26 cellular contexts compared by ENCODE assay signal in genomic region chrX:154383359-154384283, GRCh38. TPM values are rescaled to one million over a fixed set of nuclear protein-coding genes. Genes with fewer than 3 reads are reported as not detected.
DNase-seq lines count a peak whose midpoint lies in the region; TF ChIP-seq lines count a peak whose summit lies in the region.
"Had no signal": no experiment of that assay in that cellular context is flagged by ENCODE, and none has a peak within 500 bp of the region (broad histone marks: within the 10 kb centered on the region; RNA-seq: fewer than 3 reads in every experiment).

No MANE protein-coding gene starts in this region.

- H3K4me3 ChIP-seq in CD8-positive, alpha-beta memory T cell (ENCODE audit: low read length): no peak overlapping the region
- H3K4me3 ChIP-seq in ascending aorta: no peak overlapping the region
- H3K4me3 ChIP-seq: spleen, tibial nerve had no signal

- DNase-seq in DMS 273 (lab: John Stamatoyannopoulos, UW; ENCODE audit: unreplicated experiment) (peak; percentile 39), DMS 273 treated with DMSO at 0.1 percent for 48 hours (lab: John Stamatoyannopoulos, UW) (no peak), ascending aorta (ENCODE audit: low spot score in 2 of 2) (no peak), neural crest cell (ENCODE audit: low read depth, low spot score) (no peak), GM20000 (ENCODE audit: low spot score) (no peak), foreskin melanocyte (no peak), NCI-H2196 treated with DMSO at 0.1 percent for 48 hours (lab: John Stamatoyannopoulos, UW; ENCODE audit: unreplicated experiment) (no peak)
- DNase-seq in CD8-positive, alpha-beta memory T cell: no peak
- DNase-seq: 8988T; activated naive CD8-positive, alpha-beta T cell treated with anti-CD3 and anti-CD28 coated beads for 36 hours; AML-193; cerebellar nuclear complex; COR-L47; effector memory CD4-positive, alpha-beta T cell; GOT3; IMR-90; NCI-H1417; NCI-H2081 treated with DMSO at 0.1 percent for 48 hours; NCI-H510A; spleen; stimulated activated CD4-positive, alpha-beta T cell treated with anti-CD3 and anti-CD28 coated beads, Interleukin-4, amount 100 ng/mL, for 24 hours; stimulated activated naive CD8-positive, alpha-beta T cell treated with anti-CD3 and anti-CD28 coated beads, Interleukin-15, amount 100 ng/mL, for 72 hours had no signal

- no peaks in the 10 kb centered on the region for H3K9me3 ChIP-seq in CD8-positive, alpha-beta memory T cell (ENCODE audit: low read length)
- no peaks in the 10 kb centered on the region for H3K9me3 ChIP-seq in ascending aorta
- H3K9me3 ChIP-seq: SK-N-SH, tibial nerve had no signal

- POLR2A ChIA-PET in CD8-positive, alpha-beta memory T cell (lab: Charles Lee): interaction anchor here (0.8 to 1.2 kb wide), 3 partner anchors 11 to 17 kb away, joined by 3 to 5 read pairs (median 3); no protein-coding TSS in a partner anchor

- peak overlapping the region in 5 of 8 donors; percentile 42 to 98 (median 71) for H3K27ac Mint-ChIP-seq in CD8-positive, alpha-beta memory T cell
- no peak overlapping the region for H3K27ac Mint-ChIP-seq in neural crest cell (ENCODE audit: unreplicated experiment)
- H3K27ac Mint-ChIP-seq: activated naive CD8-positive, alpha-beta T cell treated with anti-CD3 and anti-CD28 coated beads for 36 hours; T-helper 2 cell treated with Interferon-gamma antibody and Interleukin-4, amounts not matched to agents 5 μg/mL and 100 μg/mL, for 36 hours had no signal

- H3K36me3 Mint-ChIP-seq in CD8-positive, alpha-beta memory T cell: peaks cover 0 to 24% (median 2%) of the 10 kb centered on the region in 3 donors
- H3K36me3 Mint-ChIP-seq in neural crest cell (ENCODE audit: low read depth): peaks cover 4% of the 10 kb centered on the region

- intact Hi-C loops in ascending aorta (cut with DNase I): no loop called here

- TF ChIP-seq CTCF in ascending aorta (IDR thresholded peaks at IDR 0.05): no peak
- TF ChIP-seq CTCF in neural crest cell (conservative IDR thresholded peaks at IDR 0.05): no peak
- TF ChIP-seq CTCF in GM20000 (IDR thresholded peaks at IDR 0.05; ENCODE audit: extremely low read depth, missing control alignments): no peak

- H3K4me1 ChIP-seq in CD8-positive, alpha-beta memory T cell (ENCODE audit: insufficient read depth, low read length): peaks cover 12% of the 10 kb centered on the region
- H3K4me1 ChIP-seq in ascending aorta: peaks cover 3 to 11% of the 10 kb centered on the region in 2 donors

- H3K27ac ChIP-seq in CD8-positive, alpha-beta memory T cell (ENCODE audit: low read depth, low read length): no peak overlapping the region
- H3K27ac ChIP-seq in ascending aorta: peak overlapping the region; percentile 15 to 41

- peak overlapping the region in 2 of 7 donors; percentile 42 to 73 for H3K4me3 Mint-ChIP-seq in CD8-positive, alpha-beta memory T cell
- peak overlapping the region; percentile 68 for H3K4me3 Mint-ChIP-seq in neural crest cell
- H3K4me3 Mint-ChIP-seq: activated naive CD8-positive, alpha-beta T cell treated with anti-CD3 and anti-CD28 coated beads for 36 hours; T-helper 2 cell treated with Interferon-gamma antibody and Interleukin-4, amounts not matched to agents 5 μg/mL and 100 μg/mL, for 36 hours; WTC11 had no signal

- H3K27me3 Mint-ChIP-seq in CD8-positive, alpha-beta memory T cell: peaks cover 0 to 4% of the 10 kb centered on the region in 2 donors
- no peaks in the 10 kb centered on the region for H3K27me3 Mint-ChIP-seq in neural crest cell (ENCODE audit: low read depth)
- H3K27me3 Mint-ChIP-seq: activated naive CD8-positive, alpha-beta T cell treated with anti-CD3 and anti-CD28 coated beads for 36 hours; stimulated activated naive CD8-positive, alpha-beta T cell treated with anti-CD3 and anti-CD28 coated beads, Interleukin-15, amount 100 ng/mL, for 72 hours had no signal

- no peaks in the 10 kb centered on the region for H3K9me3 Mint-ChIP-seq in CD8-positive, alpha-beta memory T cell
- no peaks in the 10 kb centered on the region for H3K9me3 Mint-ChIP-seq in neural crest cell
- H3K9me3 Mint-ChIP-seq: activated naive CD8-positive, alpha-beta T cell treated with anti-CD3 and anti-CD28 coated beads for 36 hours; stimulated activated naive CD8-positive, alpha-beta T cell treated with anti-CD3 and anti-CD28 coated beads, Interleukin-15, amount 100 ng/mL, for 72 hours; T-helper 2 cell treated with Interferon-gamma antibody and Interleukin-4, amounts not matched to agents 5 μg/mL and 100 μg/mL, for 36 hours; WTC11 had no signal

- no peaks in the 10 kb centered on the region for H3K36me3 ChIP-seq in CD8-positive, alpha-beta memory T cell (ENCODE audit: insufficient read depth, low read length)
- no peaks in the 10 kb centered on the region for H3K36me3 ChIP-seq in ascending aorta
- H3K36me3 ChIP-seq: tibial nerve had no signal

- CTCF ChIA-PET in CD8-positive, alpha-beta memory T cell (lab: Charles Lee): interaction anchor here (1.2 to 2.6 kb wide), 2 partner anchors 10 to 370 kb away, joined by 3 to 11 read pairs; no protein-coding TSS in a partner anchor

- H3K27me3 ChIP-seq in CD8-positive, alpha-beta memory T cell (ENCODE audit: insufficient read depth, low read length, poor library complexity, severe bottlenecking): no peaks in the 10 kb centered on the region
- no peaks in the 10 kb centered on the region for H3K27me3 ChIP-seq in ascending aorta
- H3K27me3 ChIP-seq: spleen, tibial nerve had no signal

- H3K4me1 Mint-ChIP-seq in CD8-positive, alpha-beta memory T cell: peaks cover 4 to 17% (median 13%) of the 10 kb centered on the region in 3 donors
- H3K4me1 Mint-ChIP-seq in neural crest cell: peaks cover 16% of the 10 kb centered on the region

RNA-seq across cellular contexts. Expression of gene EMD, which starts 4.5 kb away (rescaled TPM):
- 100 to 1,000 TPM; 107 to 119 TPM for total RNA-seq in CD8-positive, alpha-beta memory T cell
- polyA plus RNA-seq in CD8-positive, alpha-beta memory T cell: 37.2 TPM
- total RNA-seq in ascending aorta (86.3 TPM), neural crest cell (54.3 and 56.8 TPM in 2 replicates)

RNA-seq across cellular contexts. Expression of gene FLNA, which starts 9.2 kb away (rescaled TPM):
- total RNA-seq in CD8-positive, alpha-beta memory T cell: 1,000 to 10,000 TPM; 1,299 to 1,356 TPM
- polyA plus RNA-seq in CD8-positive, alpha-beta memory T cell: 799 TPM
- total RNA-seq in ascending aorta: 6,152 TPM
- 786 and 809 TPM in 2 replicates for total RNA-seq in neural crest cell

RNA-seq across cellular contexts. Expression of gene RPL10, which starts 14.6 kb away (rescaled TPM):
- 1,000 to 10,000 TPM; 3,198 to 3,218 TPM for total RNA-seq in CD8-positive, alpha-beta memory T cell
- 4,855 TPM for polyA plus RNA-seq in CD8-positive, alpha-beta memory T cell
- total RNA-seq in ascending aorta (4,298 TPM), neural crest cell (2,853 and 2,857 TPM in 2 replicates)

RNA-seq across cellular contexts. Expression of gene DNASE1L1, which starts 25.4 kb away (rescaled TPM):
- total RNA-seq in CD8-positive, alpha-beta memory T cell: 10 to 100 TPM in 1 of 2 experiments, 1 to 10 TPM in 1; 9.8 to 10.1 TPM
- polyA plus RNA-seq in CD8-positive, alpha-beta memory T cell: 19.1 TPM
- 52.5 TPM for total RNA-seq in ascending aorta
- 9.3 and 11.5 TPM in 2 replicates for total RNA-seq in neural crest cell

RNA-seq across cellular contexts. Expression of gene TAFAZZIN, which starts 27.7 kb away (rescaled TPM):
- 10 to 100 TPM; 51.9 to 52.3 TPM for total RNA-seq in CD8-positive, alpha-beta memory T cell
- polyA plus RNA-seq in CD8-positive, alpha-beta memory T cell: 41.4 TPM
- 33.4 TPM for total RNA-seq in ascending aorta
- total RNA-seq in neural crest cell: 45.7 and 47.1 TPM in 2 replicates
